In the genomic region with DNA sequence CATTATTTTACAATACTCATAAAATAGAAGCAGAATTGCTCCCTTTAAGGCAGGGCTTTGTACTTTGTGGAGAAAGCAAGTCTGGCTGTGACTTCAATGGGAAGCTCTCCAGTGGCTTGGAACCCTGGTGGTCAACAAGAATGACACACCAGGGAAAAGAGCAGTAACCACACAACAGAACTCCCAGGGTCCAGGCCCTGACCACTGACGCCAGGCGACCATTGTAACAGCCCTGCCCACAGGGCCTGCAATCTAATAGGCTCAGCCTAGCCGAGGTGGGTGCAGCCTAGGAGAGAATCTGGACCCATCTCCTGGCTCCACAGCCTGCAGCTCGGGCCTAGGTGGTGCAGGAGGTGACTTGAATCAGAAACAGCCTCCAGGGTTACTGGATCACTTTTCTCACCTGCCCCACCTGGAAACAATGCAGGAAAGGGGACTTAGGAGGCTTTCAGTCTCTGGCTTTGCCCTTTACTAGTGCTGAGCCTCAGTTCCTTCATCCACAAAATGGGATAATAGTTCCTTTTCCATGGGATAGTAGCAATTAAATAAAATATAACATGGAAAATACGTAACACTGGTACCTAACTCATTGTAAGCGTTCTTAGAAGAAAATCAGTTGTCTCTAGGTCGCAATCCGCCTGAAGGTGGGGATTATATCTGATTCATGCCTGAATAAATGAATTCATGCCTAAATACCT, we compare ENCODE assay signal across 1 cellular context.
TF ChIP-seq lines count a peak whose summit lies in the region.

No MANE protein-coding gene starts in this region.

TF ChIP-seq in GM23338, 12 proteins besides CTCF, POLR2A, EP300 and RAD21 (continued from another document):
- TF ChIP-seq, protein P1, sequence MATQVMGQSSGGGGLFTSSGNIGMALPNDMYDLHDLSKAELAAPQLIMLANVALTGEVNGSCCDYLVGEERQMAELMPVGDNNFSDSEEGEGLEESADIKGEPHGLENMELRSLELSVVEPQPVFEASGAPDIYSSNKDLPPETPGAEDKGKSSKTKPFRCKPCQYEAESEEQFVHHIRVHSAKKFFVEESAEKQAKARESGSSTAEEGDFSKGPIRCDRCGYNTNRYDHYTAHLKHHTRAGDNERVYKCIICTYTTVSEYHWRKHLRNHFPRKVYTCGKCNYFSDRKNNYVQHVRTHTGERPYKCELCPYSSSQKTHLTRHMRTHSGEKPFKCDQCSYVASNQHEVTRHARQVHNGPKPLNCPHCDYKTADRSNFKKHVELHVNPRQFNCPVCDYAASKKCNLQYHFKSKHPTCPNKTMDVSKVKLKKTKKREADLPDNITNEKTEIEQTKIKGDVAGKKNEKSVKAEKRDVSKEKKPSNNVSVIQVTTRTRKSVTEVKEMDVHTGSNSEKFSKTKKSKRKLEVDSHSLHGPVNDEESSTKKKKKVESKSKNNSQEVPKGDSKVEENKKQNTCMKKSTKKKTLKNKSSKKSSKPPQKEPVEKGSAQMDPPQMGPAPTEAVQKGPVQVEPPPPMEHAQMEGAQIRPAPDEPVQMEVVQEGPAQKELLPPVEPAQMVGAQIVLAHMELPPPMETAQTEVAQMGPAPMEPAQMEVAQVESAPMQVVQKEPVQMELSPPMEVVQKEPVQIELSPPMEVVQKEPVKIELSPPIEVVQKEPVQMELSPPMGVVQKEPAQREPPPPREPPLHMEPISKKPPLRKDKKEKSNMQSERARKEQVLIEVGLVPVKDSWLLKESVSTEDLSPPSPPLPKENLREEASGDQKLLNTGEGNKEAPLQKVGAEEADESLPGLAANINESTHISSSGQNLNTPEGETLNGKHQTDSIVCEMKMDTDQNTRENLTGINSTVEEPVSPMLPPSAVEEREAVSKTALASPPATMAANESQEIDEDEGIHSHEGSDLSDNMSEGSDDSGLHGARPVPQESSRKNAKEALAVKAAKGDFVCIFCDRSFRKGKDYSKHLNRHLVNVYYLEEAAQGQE (IDR thresholded peaks at IDR 0.05; ENCODE audit: unreplicated experiment) = no peak
- TF ChIP-seq CREB1 (CRISPR knock-in tag; IDR thresholded peaks at IDR 0.05; ENCODE audit: low read depth) (no peak), ZNF114 (CRISPR knock-in tag; IDR thresholded peaks at IDR 0.05) (no peak), POLR2AphosphoS5 (IDR thresholded peaks at IDR 0.05; ENCODE audit: low read depth) (no peak), ZNF331 (CRISPR knock-in tag; IDR thresholded peaks at IDR 0.05; ENCODE audit: low read depth) (no peak), JUNB (IDR thresholded peaks at IDR 0.05; ENCODE audit: unreplicated experiment) (no peak)
- TF ChIP-seq, protein P2, sequence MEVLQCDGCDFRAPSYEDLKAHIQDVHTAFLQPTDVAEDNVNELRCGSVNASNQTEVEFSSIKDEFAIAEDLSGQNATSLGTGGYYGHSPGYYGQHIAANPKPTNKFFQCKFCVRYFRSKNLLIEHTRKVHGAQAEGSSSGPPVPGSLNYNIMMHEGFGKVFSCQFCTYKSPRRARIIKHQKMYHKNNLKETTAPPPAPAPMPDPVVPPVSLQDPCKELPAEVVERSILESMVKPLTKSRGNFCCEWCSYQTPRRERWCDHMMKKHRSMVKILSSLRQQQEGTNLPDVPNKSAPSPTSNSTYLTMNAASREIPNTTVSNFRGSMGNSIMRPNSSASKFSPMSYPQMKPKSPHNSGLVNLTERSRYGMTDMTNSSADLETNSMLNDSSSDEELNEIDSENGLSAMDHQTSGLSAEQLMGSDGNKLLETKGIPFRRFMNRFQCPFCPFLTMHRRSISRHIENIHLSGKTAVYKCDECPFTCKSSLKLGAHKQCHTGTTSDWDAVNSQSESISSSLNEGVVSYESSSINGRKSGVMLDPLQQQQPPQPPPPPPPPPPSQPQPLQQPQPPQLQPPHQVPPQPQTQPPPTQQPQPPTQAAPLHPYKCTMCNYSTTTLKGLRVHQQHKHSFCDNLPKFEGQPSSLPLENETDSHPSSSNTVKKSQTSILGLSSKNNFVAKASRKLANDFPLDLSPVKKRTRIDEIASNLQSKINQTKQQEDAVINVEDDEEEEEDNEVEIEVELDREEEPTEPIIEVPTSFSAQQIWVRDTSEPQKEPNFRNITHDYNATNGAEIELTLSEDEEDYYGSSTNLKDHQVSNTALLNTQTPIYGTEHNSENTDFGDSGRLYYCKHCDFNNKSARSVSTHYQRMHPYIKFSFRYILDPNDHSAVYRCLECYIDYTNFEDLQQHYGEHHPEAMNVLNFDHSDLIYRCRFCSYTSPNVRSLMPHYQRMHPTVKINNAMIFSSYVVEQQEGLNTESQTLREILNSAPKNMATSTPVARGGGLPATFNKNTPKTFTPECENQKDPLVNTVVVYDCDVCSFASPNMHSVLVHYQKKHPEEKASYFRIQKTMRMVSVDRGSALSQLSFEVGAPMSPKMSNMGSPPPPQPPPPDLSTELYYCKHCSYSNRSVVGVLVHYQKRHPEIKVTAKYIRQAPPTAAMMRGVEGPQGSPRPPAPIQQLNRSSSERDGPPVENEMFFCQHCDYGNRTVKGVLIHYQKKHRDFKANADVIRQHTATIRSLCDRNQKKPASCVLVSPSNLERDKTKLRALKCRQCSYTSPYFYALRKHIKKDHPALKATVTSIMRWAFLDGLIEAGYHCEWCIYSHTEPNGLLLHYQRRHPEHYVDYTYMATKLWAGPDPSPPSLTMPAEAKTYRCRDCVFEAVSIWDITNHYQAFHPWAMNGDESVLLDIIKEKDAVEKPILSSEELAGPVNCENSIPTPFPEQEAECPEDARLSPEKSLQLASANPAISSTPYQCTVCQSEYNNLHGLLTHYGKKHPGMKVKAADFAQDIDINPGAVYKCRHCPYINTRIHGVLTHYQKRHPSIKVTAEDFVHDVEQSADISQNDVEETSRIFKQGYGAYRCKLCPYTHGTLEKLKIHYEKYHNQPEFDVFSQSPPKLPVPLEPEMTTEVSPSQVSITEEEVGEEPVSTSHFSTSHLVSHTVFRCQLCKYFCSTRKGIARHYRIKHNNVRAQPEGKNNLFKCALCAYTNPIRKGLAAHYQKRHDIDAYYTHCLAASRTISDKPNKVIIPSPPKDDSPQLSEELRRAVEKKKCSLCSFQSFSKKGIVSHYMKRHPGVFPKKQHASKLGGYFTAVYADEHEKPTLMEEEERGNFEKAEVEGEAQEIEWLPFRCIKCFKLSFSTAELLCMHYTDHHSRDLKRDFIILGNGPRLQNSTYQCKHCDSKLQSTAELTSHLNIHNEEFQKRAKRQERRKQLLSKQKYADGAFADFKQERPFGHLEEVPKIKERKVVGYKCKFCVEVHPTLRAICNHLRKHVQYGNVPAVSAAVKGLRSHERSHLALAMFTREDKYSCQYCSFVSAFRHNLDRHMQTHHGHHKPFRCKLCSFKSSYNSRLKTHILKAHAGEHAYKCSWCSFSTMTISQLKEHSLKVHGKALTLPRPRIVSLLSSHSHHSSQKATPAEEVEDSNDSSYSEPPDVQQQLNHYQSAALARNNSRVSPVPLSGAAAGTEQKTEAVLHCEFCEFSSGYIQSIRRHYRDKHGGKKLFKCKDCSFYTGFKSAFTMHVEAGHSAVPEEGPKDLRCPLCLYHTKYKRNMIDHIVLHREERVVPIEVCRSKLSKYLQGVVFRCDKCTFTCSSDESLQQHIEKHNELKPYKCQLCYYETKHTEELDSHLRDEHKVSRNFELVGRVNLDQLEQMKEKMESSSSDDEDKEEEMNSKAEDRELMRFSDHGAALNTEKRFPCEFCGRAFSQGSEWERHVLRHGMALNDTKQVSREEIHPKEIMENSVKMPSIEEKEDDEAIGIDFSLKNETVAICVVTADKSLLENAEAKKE (CRISPR knock-in tag; IDR thresholded peaks at IDR 0.05) = no peak
